In genomic region chr6:32475392-32476206, GRCh38 we compare ENCODE assay signal across 27 cellular contexts. TPM values are rescaled to one million over a fixed set of nuclear protein-coding genes. Genes with fewer than 3 reads are reported as not detected.
"Had no signal": no experiment of that assay in that cellular context is flagged by ENCODE, and none has a peak within 500 bp of the region (broad histone marks: within the 10 kb centered on the region; RNA-seq: fewer than 3 reads in every experiment).

No MANE protein-coding gene starts in this region.

- H3K27me3 ChIP-seq: ascending aorta, brain microvascular endothelial cell, hepatocyte, vagina had no signal

- H3K4me1 ChIP-seq: ascending aorta, left ventricle myocardium inferior, parathyroid adenoma, vagina had no signal

- H3K79me2 ChIP-seq: hepatocyte, parathyroid adenoma had no signal

- ATAC-seq: activated CD8-positive, alpha-beta T cell treated with anti-CD3 and anti-CD28 coated beads, Interleukin-2, amount 10 ng/mL, durations not matched to agents 7 days and 5 days; esophagus mucosa; natural killer cell treated with Interleukin-12 subunit alpha and Interleukin-12 subunit beta and Interleukin-15 and Interleukin-18, amount 100 ng/mL, for 72 hours; right cardiac atrium had no signal

- H3K9ac ChIP-seq: parathyroid adenoma had no signal

- H3K9me3 ChIP-seq: ascending aorta, left ventricle myocardium inferior, thoracic aorta, vagina had no signal

- H3K4me2 ChIP-seq: hepatocyte had no signal

- DNase-seq: activated CD4-positive, alpha-beta T cell treated with anti-CD3 and anti-CD28 coated beads for 1 hour; activated CD4-positive, alpha-beta T cell treated with anti-CD3 and anti-CD28 coated beads, Interleukin-2, amount 50 U/mL, for 1 hour; activated CD8-positive, alpha-beta T cell treated with anti-CD3 and anti-CD28 coated beads, Interleukin-2, amount 10 ng/mL, durations not matched to agents 7 days and 5 days; activated gamma-delta T cell; activated naive CD4-positive, alpha-beta T cell treated with anti-CD3 and anti-CD28 coated beads, Interleukin-2, amount 50 U/mL, for 16 hours; brain microvascular endothelial cell; central memory CD4-positive, alpha-beta T cell; effector memory CD4-positive, alpha-beta T cell; foreskin melanocyte; glutamatergic neuron; immature natural killer cell; kidney glomerular epithelial cell; left ventricle myocardium inferior; midbrain; right cardiac atrium; stimulated activated CD4-positive, alpha-beta T cell treated with anti-CD3 and anti-CD28 coated beads, Interleukin-1b, Interleukin-23, amount 100 ng/mL, for 48 hours; stimulated activated naive CD4-positive, alpha-beta T cell treated with Interleukin-2 at 50 U/mL for 16 hours had no signal

- H3K4me3 ChIP-seq: ascending aorta, hepatocyte, left ventricle myocardium inferior, thoracic aorta, vagina had no signal

- H3K36me3 ChIP-seq: ascending aorta, brain microvascular endothelial cell, left ventricle myocardium inferior, thoracic aorta, vagina had no signal

- H3K27ac ChIP-seq: ascending aorta, brain microvascular endothelial cell, hepatocyte, thoracic aorta, vagina, VCaP had no signal

- H2AFZ ChIP-seq: hepatocyte, parathyroid adenoma had no signal

RNA-seq across cellular contexts. Expression of gene HLA-DRA, which starts 35.9 kb away (rescaled TPM):
- total RNA-seq: lung microvascular endothelial cell, pulmonary artery endothelial cell had no signal

RNA-seq across cellular contexts. Expression of gene HLA-DRB5, which starts 54.5 kb away (rescaled TPM):
- total RNA-seq: esophagus mucosa, pulmonary artery endothelial cell had no signal
